Comparison of ENCODE assay signal across 1 cellular context in genomic region chr2:196742685-196743084, GRCh38.
TF ChIP-seq lines count a peak whose summit lies in the region.

No MANE protein-coding gene starts in this region.

TF ChIP-seq in GM23338, 12 proteins besides CTCF, POLR2A, EP300 and RAD21 (continued from another document):
- TF ChIP-seq ETS1 (IDR thresholded peaks at IDR 0.05) = no peak
- TF ChIP-seq ZNF331 (CRISPR knock-in tag; IDR thresholded peaks at IDR 0.05; ENCODE audit: low read depth) = no peak
- no peak for TF ChIP-seq CREB1 (CRISPR knock-in tag; IDR thresholded peaks at IDR 0.05; ENCODE audit: low read depth)
- TF ChIP-seq NANOG (IDR thresholded peaks at IDR 0.05; ENCODE audit: borderline replicate concordance) = no peak
- TF ChIP-seq STAT1 (IDR thresholded peaks at IDR 0.05; ENCODE audit: unreplicated experiment) = no peak
- no peak for TF ChIP-seq JUNB (IDR thresholded peaks at IDR 0.05; ENCODE audit: unreplicated experiment)
- no peak for TF ChIP-seq EZH2phosphoT487 (IDR thresholded peaks at IDR 0.05; ENCODE audit: unreplicated experiment)
- TF ChIP-seq EZH2 (IDR thresholded peaks at IDR 0.05; ENCODE audit: low read depth, unreplicated experiment) = no peak
- no peak for TF ChIP-seq ZNF462 (CRISPR knock-in tag; IDR thresholded peaks at IDR 0.05)
- TF ChIP-seq ZNF114 (CRISPR knock-in tag; IDR thresholded peaks at IDR 0.05) = no peak
- TF ChIP-seq POLR2AphosphoS5 (IDR thresholded peaks at IDR 0.05; ENCODE audit: low read depth) = no peak
